ENCODE assay signal across 24 cellular contexts in the genomic region with DNA sequence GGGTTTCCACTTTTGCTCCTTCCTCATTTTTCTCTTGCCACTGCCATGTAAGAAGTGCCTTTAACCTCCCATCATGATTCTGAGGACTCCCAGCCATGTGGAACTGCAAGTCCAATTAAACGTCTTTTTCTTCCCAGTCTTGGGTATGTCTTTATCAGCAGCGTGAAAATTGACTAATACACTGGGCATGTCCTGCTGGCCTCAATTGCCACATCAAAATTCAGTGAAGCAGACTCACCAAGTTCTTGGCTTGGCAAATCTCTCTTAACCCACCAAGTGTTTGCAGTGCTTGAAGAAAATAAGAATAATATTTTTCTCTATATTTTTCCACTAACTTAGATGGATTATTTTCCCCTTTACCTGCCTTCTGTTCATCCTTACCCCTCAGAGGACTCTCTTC.
"Had no signal": no experiment of that assay in that cellular context is flagged by ENCODE, and none has a peak within 500 bp of the region (broad histone marks: within the 10 kb centered on the region; RNA-seq: fewer than 3 reads in every experiment).

No MANE protein-coding gene starts in this region.

- FAIRE-seq: keratinocyte, small intestine had no signal

- ATAC-seq: left colon; left lung; lower lobe of right lung; natural killer cell; sciatic nerve; stimulated activated effector memory CD8-positive, alpha-beta T cell treated with anti-CD3 and anti-CD28 coated beads, Interleukin-12 subunit alpha, Interleukin-12 subunit beta, amount 100 ng/mL, for 72 hours had no signal

- H3K4me3 ChIP-seq: left lung, lower lobe of right lung, ovary, spleen, thyroid gland, transverse colon, upper lobe of left lung, vagina had no signal

- H3K27me3 ChIP-seq: left lung, ovary, spleen, thyroid gland, transverse colon, upper lobe of left lung, vagina had no signal

- DNase-seq: kidney glomerular epithelial cell; left colon; left lung; lower lobe of right lung; mammary epithelial cell; mesenchymal stem cell; natural killer cell; nephron progenitor cell; ovary; retina; right cardiac atrium; small intestine; spleen; stimulated activated CD4-positive, alpha-beta T cell treated with anti-CD3 and anti-CD28 coated beads, Interleukin-4, amount 100 ng/mL, for 24 hours; stimulated activated naive CD4-positive, alpha-beta T cell; thyroid gland; transverse colon; upper lobe of left lung had no signal

- H3K4me1 ChIP-seq: left lung, lower lobe of right lung, spleen, thyroid gland, transverse colon, upper lobe of left lung, vagina had no signal

- H3K36me3 Mint-ChIP-seq: natural killer cell; stimulated activated effector memory CD8-positive, alpha-beta T cell treated with anti-CD3 and anti-CD28 coated beads, Interleukin-12 subunit alpha, Interleukin-12 subunit beta, amount 100 ng/mL, for 72 hours had no signal

- H3K27me3 Mint-ChIP-seq: progenitor cell of endocrine pancreas; stimulated activated naive CD8-positive, alpha-beta T cell treated with anti-CD3 and anti-CD28 coated beads, Interleukin-15, Interleukin-2, amounts not matched to agents 100 ng/mL and 50 ng/mL, for 24 hours had no signal

- H3K9me3 Mint-ChIP-seq: nephron progenitor cell; stimulated activated naive CD8-positive, alpha-beta T cell treated with anti-CD3 and anti-CD28 coated beads, Interleukin-15, Interleukin-2, amounts not matched to agents 100 ng/mL and 50 ng/mL, for 24 hours had no signal

- H3K4me3 Mint-ChIP-seq: natural killer cell; nephron progenitor cell; stimulated activated effector memory CD8-positive, alpha-beta T cell treated with anti-CD3 and anti-CD28 coated beads, Interleukin-12 subunit alpha, Interleukin-12 subunit beta, amount 100 ng/mL, for 72 hours; stimulated activated naive CD8-positive, alpha-beta T cell treated with anti-CD3 and anti-CD28 coated beads, Interleukin-15, Interleukin-2, amounts not matched to agents 100 ng/mL and 50 ng/mL, for 24 hours had no signal

- H3K9me3 ChIP-seq: left lung, lower lobe of right lung, ovary, thyroid gland, transverse colon, upper lobe of left lung, vagina had no signal

- H3K27ac ChIP-seq: left lung, lower lobe of right lung, ovary, spleen, thyroid gland, transverse colon, upper lobe of left lung, vagina had no signal

- H3K36me3 ChIP-seq: left lung, lower lobe of right lung, ovary, spleen, thyroid gland, transverse colon, upper lobe of left lung, vagina had no signal

- H3K4me1 Mint-ChIP-seq: natural killer cell; stimulated activated effector memory CD8-positive, alpha-beta T cell treated with anti-CD3 and anti-CD28 coated beads, Interleukin-12 subunit alpha, Interleukin-12 subunit beta, amount 100 ng/mL, for 72 hours had no signal

- H3K27ac Mint-ChIP-seq: natural killer cell; nephron progenitor cell; progenitor cell of endocrine pancreas; stimulated activated effector memory CD8-positive, alpha-beta T cell treated with anti-CD3 and anti-CD28 coated beads, Interleukin-12 subunit alpha, Interleukin-12 subunit beta, amount 100 ng/mL, for 72 hours; stimulated activated naive CD8-positive, alpha-beta T cell treated with anti-CD3 and anti-CD28 coated beads, Interleukin-15, Interleukin-2, amounts not matched to agents 100 ng/mL and 50 ng/mL, for 24 hours had no signal
